In the genomic region with DNA sequence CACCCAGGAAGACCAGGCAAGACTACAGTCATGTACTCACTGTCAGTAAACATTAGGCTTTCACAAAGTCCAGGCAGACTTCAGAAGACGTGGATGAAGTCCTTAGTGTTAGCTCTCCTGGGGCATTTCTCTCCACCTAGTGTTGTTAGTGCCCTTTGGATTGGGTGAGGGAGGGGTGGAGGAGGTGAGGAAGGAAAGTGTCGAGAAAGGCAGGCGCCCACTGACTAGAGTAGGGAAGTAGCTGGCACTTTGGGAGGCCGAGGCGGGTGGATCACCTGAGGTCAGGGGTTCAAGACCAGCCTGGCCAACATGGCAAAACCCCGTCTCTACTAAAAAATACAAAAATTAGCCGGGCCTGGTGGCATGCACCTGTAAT, we compare ENCODE assay signal across 2 cellular contexts. TPM values are rescaled to one million over a fixed set of nuclear protein-coding genes. Genes with fewer than 3 reads are reported as not detected.
"Had no signal": no experiment of that assay in that cellular context is flagged by ENCODE, and none has a peak within 500 bp of the region (broad histone marks: within the 10 kb centered on the region; RNA-seq: fewer than 3 reads in every experiment).

No MANE protein-coding gene starts in this region.

RNA-seq across cellular contexts. Expression of gene TMEM229B, which starts 20.1 kb away (rescaled TPM):
- total RNA-seq: endothelial cell of umbilical vein had no signal

RNA-seq across cellular contexts. Expression of gene PLEK2, which starts 56.4 kb away (rescaled TPM):
- total RNA-seq: activated CD8-positive, alpha-beta T cell treated with anti-CD3 and anti-CD28 coated beads, Interleukin-2, amount 10 ng/mL, durations not matched to agents 7 days and 5 days had no signal
